26 cellular contexts compared by ENCODE assay signal in the genomic region with DNA sequence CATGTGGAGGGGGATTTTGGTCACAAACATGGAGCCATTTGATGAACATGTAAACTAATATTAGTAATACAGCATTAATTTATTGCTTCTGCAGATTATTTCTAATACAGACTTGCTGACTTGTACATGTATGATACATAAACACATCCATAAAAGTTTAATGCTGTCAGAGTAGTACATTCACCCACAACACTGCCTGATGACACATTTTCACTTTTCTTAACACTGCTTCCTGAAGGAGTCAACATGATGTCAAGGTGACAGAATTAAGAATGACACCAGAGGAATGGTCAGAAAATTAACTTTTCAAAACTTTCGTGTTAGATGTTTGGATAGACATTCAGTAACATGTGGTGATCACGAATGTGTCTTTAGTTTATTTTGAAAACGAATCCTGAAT.
"Had no signal": no experiment of that assay in that cellular context is flagged by ENCODE, and none has a peak within 500 bp of the region (broad histone marks: within the 10 kb centered on the region; RNA-seq: fewer than 3 reads in every experiment).

No MANE protein-coding gene starts in this region.

- H3K27ac ChIP-seq: ascending aorta, body of pancreas, cardiac muscle cell, Peyer's patch had no signal

- H3K4me3 ChIP-seq: ascending aorta, body of pancreas, cardiac muscle cell, Peyer's patch had no signal

- DNase-seq: activated CD4-positive, alpha-beta T cell treated with anti-CD3 and anti-CD28 coated beads, Interleukin-2, amount 10 ng/mL, durations not matched to agents 24 days and 14 days; activated CD4-positive, alpha-beta T cell treated with anti-CD3 and anti-CD28 coated beads, Interleukin-2, amount 50 U/mL, for 48 hours; activated CD8-positive, alpha-beta memory T cell treated with anti-CD3 and anti-CD28 coated beads, Interleukin-2, amount 10 ng/mL, durations not matched to agents 7 days and 5 days; activated effector memory CD4-positive, alpha-beta T cell treated with Interleukin-2 at 50 U/mL for 16 hours; activated naive CD4-positive, alpha-beta T cell treated with Interleukin-2 at 50 U/mL for 16 hours; activated naive CD8-positive, alpha-beta T cell treated with anti-CD3 and anti-CD28 coated beads, Interleukin-2, amount 50 U/mL, for 24 hours; activated T-cell treated with anti-CD3 and anti-CD28 coated beads, Interleukin-2, amount 50 U/mL, for 24 hours; amniotic stem cell; body of pancreas; Kasumi-1; NCI-H1048; NCI-H146; NCI-H187 treated with DMSO at 0.1 percent for 48 hours; NCI-H2081 treated with DMSO at 0.1 percent for 48 hours; NCI-H2171; NCI-H226; NCI-H774; OCI-M1; Peyer's patch; SHP77 treated with DMSO at 0.1 percent for 48 hours had no signal

- H3K9me3 Mint-ChIP-seq: activated CD4-positive, alpha-beta T cell treated with anti-CD3 and anti-CD28 coated beads, Interleukin-2, amount 10 ng/mL, durations not matched to agents 24 days and 14 days; activated naive CD4-positive, alpha-beta T cell treated with anti-CD3 and anti-CD28 coated beads, Interleukin-2, amount 50 U/mL, for 72 hours; activated T-cell treated with anti-CD3 and anti-CD28 coated beads, Interleukin-2, amount 50 U/mL, for 24 hours; activated T-helper 1 cell treated with anti-CD3 and anti-CD28 coated beads, Interleukin-12 subunit alpha, Interleukin-12 subunit beta, Interleukin-2, Interleukin-4 antibody, amounts not matched to agents 30 ng/mL and 10 ng/mL and 1 ng/mL, durations not matched to agents 14 hours and 24 hours and 36 hours; T-helper 1 cell treated with Interleukin-12 subunit alpha and Interleukin-12 subunit beta and Interleukin-4 antibody, amounts not matched to agents 30 μg/mL and 1 μg/mL, for 36 hours had no signal

- H3K27me3 ChIP-seq: ascending aorta, body of pancreas, cardiac muscle cell, Peyer's patch had no signal

- H3K4me3 Mint-ChIP-seq: activated CD4-positive, alpha-beta T cell treated with anti-CD3 and anti-CD28 coated beads, Interleukin-2, amount 10 ng/mL, durations not matched to agents 24 days and 14 days; activated CD8-positive, alpha-beta memory T cell treated with anti-CD3 and anti-CD28 coated beads, Interleukin-2, amount 10 ng/mL, durations not matched to agents 7 days and 5 days; activated naive CD8-positive, alpha-beta T cell treated with anti-CD3 and anti-CD28 coated beads, Interleukin-2, amount 50 U/mL, for 24 hours; activated T-cell treated with anti-CD3 and anti-CD28 coated beads, Interleukin-2, amount 50 U/mL, for 24 hours; activated T-helper 1 cell treated with anti-CD3 and anti-CD28 coated beads, Interleukin-12 subunit alpha, Interleukin-12 subunit beta, Interleukin-2, Interleukin-4 antibody, amounts not matched to agents 30 ng/mL and 10 ng/mL and 1 ng/mL, durations not matched to agents 14 hours and 24 hours and 36 hours; T-helper 1 cell treated with Interleukin-12 subunit alpha and Interleukin-12 subunit beta and Interleukin-4 antibody, amounts not matched to agents 30 μg/mL and 1 μg/mL, for 36 hours had no signal

- H3K36me3 Mint-ChIP-seq: activated CD8-positive, alpha-beta memory T cell treated with anti-CD3 and anti-CD28 coated beads, Interleukin-2, amount 10 ng/mL, durations not matched to agents 7 days and 5 days; activated naive CD4-positive, alpha-beta T cell treated with anti-CD3 and anti-CD28 coated beads, Interleukin-2, amount 50 U/mL, for 72 hours had no signal

- H3K27ac Mint-ChIP-seq: activated CD4-positive, alpha-beta T cell treated with anti-CD3 and anti-CD28 coated beads, Interleukin-2, amount 10 ng/mL, durations not matched to agents 24 days and 14 days; activated CD8-positive, alpha-beta memory T cell treated with anti-CD3 and anti-CD28 coated beads, Interleukin-2, amount 10 ng/mL, durations not matched to agents 7 days and 5 days; activated naive CD4-positive, alpha-beta T cell treated with anti-CD3 and anti-CD28 coated beads, Interleukin-2, amount 50 U/mL, for 72 hours; activated naive CD8-positive, alpha-beta T cell treated with anti-CD3 and anti-CD28 coated beads, Interleukin-2, amount 50 U/mL, for 24 hours; activated T-cell treated with anti-CD3 and anti-CD28 coated beads, Interleukin-2, amount 50 U/mL, for 24 hours; activated T-helper 1 cell treated with anti-CD3 and anti-CD28 coated beads, Interleukin-12 subunit alpha, Interleukin-12 subunit beta, Interleukin-2, Interleukin-4 antibody, amounts not matched to agents 30 ng/mL and 10 ng/mL and 1 ng/mL, durations not matched to agents 14 hours and 24 hours and 36 hours; T-helper 1 cell treated with Interleukin-12 subunit alpha and Interleukin-12 subunit beta and Interleukin-4 antibody, amounts not matched to agents 30 μg/mL and 1 μg/mL, for 36 hours had no signal

- H3K27me3 Mint-ChIP-seq: activated naive CD8-positive, alpha-beta T cell treated with anti-CD3 and anti-CD28 coated beads, Interleukin-2, amount 50 U/mL, for 24 hours had no signal

- H3K9me3 ChIP-seq: ascending aorta, body of pancreas, Peyer's patch had no signal

- H3K4me1 ChIP-seq: ascending aorta, body of pancreas, Peyer's patch had no signal

- ATAC-seq: activated CD4-positive, CD25-positive, alpha-beta regulatory T cell treated with anti-CD3 and anti-CD28 coated beads, Interleukin-2, amount 50 U/mL, for 24 hours; activated CD8-positive, alpha-beta memory T cell treated with anti-CD3 and anti-CD28 coated beads, Interleukin-2, amount 10 ng/mL, durations not matched to agents 7 days and 5 days; activated naive CD4-positive, alpha-beta T cell treated with anti-CD3 and anti-CD28 coated beads, Interleukin-2, amount 50 U/mL, for 72 hours; activated naive CD8-positive, alpha-beta T cell treated with anti-CD3 and anti-CD28 coated beads, Interleukin-2, amount 50 U/mL, for 24 hours; body of pancreas had no signal

- H3K36me3 ChIP-seq: ascending aorta, cardiac muscle cell, Peyer's patch had no signal
